ENCODE assay signal across 26 cellular contexts in the genomic region with DNA sequence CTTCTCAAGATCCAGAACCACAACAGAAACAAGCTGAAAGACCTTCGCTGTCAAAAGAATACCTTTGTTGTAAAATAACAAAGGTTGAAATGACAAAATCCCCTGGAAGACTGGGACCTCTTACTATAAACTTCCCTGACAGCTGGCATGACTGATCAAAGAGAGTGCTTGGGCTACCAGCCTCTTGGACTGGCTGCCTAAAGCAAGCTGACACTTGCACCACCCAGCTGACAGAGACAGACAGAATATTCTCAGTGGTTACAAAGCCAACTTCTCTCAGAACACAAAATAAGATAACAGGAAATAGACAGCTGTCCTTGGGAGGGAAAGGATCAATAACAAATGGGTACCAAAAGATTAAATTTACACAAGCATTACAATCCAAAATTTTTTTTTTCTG.
"Had no signal": no experiment of that assay in that cellular context is flagged by ENCODE, and none has a peak within 500 bp of the region (broad histone marks: within the 10 kb centered on the region; RNA-seq: fewer than 3 reads in every experiment).

No MANE protein-coding gene starts in this region.

- H3K27ac Mint-ChIP-seq: naive B cell; natural killer cell; nephron progenitor cell; progenitor cell of endocrine pancreas; stimulated activated memory B cell treated with anti-CD40 and anti-IgM and Interleukin-4, amounts not matched to agents 10 μg/mL and 1 μg/mL and 100 μg/mL, for 72 hours; stimulated activated naive CD8-positive, alpha-beta T cell treated with anti-CD3 and anti-CD28 coated beads, Interleukin-15, amount 100 ng/mL, for 72 hours; type B pancreatic cell had no signal

- FAIRE-seq: keratinocyte had no signal

- H3K4me3 Mint-ChIP-seq: naive B cell; natural killer cell; nephron progenitor cell; stimulated activated memory B cell treated with anti-CD40 and anti-IgM and Interleukin-4, amounts not matched to agents 10 μg/mL and 1 μg/mL and 100 μg/mL, for 72 hours; stimulated activated naive CD8-positive, alpha-beta T cell treated with anti-CD3 and anti-CD28 coated beads, Interleukin-15, amount 100 ng/mL, for 72 hours; type B pancreatic cell had no signal

- H3K9me3 ChIP-seq: lower lobe of right lung, ovary, right atrium auricular region, tibial nerve, uterus had no signal

- H3K4me1 Mint-ChIP-seq: naive B cell; natural killer cell; stimulated activated memory B cell treated with anti-CD40 and anti-IgM and Interleukin-4, amounts not matched to agents 10 μg/mL and 1 μg/mL and 100 μg/mL, for 72 hours; stimulated activated naive CD8-positive, alpha-beta T cell treated with anti-CD3 and anti-CD28 coated beads, Interleukin-15, amount 100 ng/mL, for 72 hours had no signal

- H3K27me3 Mint-ChIP-seq: naive B cell; progenitor cell of endocrine pancreas; stimulated activated memory B cell treated with anti-CD40 and anti-IgM and Interleukin-4, amounts not matched to agents 10 μg/mL and 1 μg/mL and 100 μg/mL, for 72 hours; stimulated activated naive CD8-positive, alpha-beta T cell treated with anti-CD3 and anti-CD28 coated beads, Interleukin-15, amount 100 ng/mL, for 72 hours; type B pancreatic cell had no signal

- H3K4me1 ChIP-seq: left lung, lower lobe of right lung, right atrium auricular region, right lobe of liver, tibial nerve, uterus had no signal

- H3K27me3 ChIP-seq: left lung, ovary, right atrium auricular region, right lobe of liver, tibial nerve, uterus had no signal

- H3K36me3 Mint-ChIP-seq: naive B cell; natural killer cell; stimulated activated memory B cell treated with anti-CD40 and anti-IgM and Interleukin-4, amounts not matched to agents 10 μg/mL and 1 μg/mL and 100 μg/mL, for 72 hours; type B pancreatic cell had no signal

- H3K9me3 Mint-ChIP-seq: nephron progenitor cell; stimulated activated memory B cell treated with anti-CD40 and anti-IgM and Interleukin-4, amounts not matched to agents 10 μg/mL and 1 μg/mL and 100 μg/mL, for 72 hours; type B pancreatic cell had no signal

- DNase-seq: kidney glomerular epithelial cell; left cardiac atrium; left lung; lower lobe of right lung; mammary epithelial cell; mesenchymal stem cell; naive B cell; natural killer cell; nephron progenitor cell; ovary; right lobe of liver; stimulated activated CD4-positive, alpha-beta T cell treated with anti-CD3 and anti-CD28 coated beads, Interleukin-1b, Interleukin-23, amount 100 ng/mL, for 48 hours; stimulated activated CD4-positive, alpha-beta T cell treated with anti-CD3 and anti-CD28 coated beads, Interleukin-2, amount 100 ng/mL, for 48 hours; stimulated activated CD4-positive, alpha-beta T cell treated with anti-CD3 and anti-CD28 coated beads, Interleukin-4, amount 100 ng/mL, for 4 hours; stimulated activated CD8-positive, alpha-beta memory T cell treated with anti-CD3 and anti-CD28 coated beads, Interleukin-4, amount 100 ng/mL, for 48 hours; stimulated activated naive CD4-positive, alpha-beta T cell treated with Interleukin-2 at 50 U/mL for 16 hours; stimulated activated naive CD8-positive, alpha-beta T cell treated with anti-CD3 and anti-CD28 coated beads, Interleukin-15, amount 100 ng/mL, for 72 hours; substantia nigra; uterus had no signal

- H3K27ac ChIP-seq: left lung, lower lobe of right lung, ovary, right atrium auricular region, right lobe of liver, tibial nerve, uterus had no signal

- H3K4me3 ChIP-seq: left lung, lower lobe of right lung, ovary, right atrium auricular region, right lobe of liver, smooth muscle cell, tibial nerve, uterus had no signal

- H3K36me3 ChIP-seq: left lung, lower lobe of right lung, ovary, right atrium auricular region, right lobe of liver, tibial nerve had no signal

- ATAC-seq: left cardiac atrium; left lung; lower lobe of right lung; natural killer cell; right lobe of liver; stimulated activated memory B cell treated with anti-CD40 and anti-IgM and Interleukin-4, amounts not matched to agents 10 μg/mL and 1 μg/mL and 100 μg/mL, for 72 hours; stimulated activated naive CD8-positive, alpha-beta T cell treated with anti-CD3 and anti-CD28 coated beads, Interleukin-15, amount 100 ng/mL, for 72 hours had no signal
